Comparison of ENCODE assay signal across 8 cellular contexts in the genomic region with DNA sequence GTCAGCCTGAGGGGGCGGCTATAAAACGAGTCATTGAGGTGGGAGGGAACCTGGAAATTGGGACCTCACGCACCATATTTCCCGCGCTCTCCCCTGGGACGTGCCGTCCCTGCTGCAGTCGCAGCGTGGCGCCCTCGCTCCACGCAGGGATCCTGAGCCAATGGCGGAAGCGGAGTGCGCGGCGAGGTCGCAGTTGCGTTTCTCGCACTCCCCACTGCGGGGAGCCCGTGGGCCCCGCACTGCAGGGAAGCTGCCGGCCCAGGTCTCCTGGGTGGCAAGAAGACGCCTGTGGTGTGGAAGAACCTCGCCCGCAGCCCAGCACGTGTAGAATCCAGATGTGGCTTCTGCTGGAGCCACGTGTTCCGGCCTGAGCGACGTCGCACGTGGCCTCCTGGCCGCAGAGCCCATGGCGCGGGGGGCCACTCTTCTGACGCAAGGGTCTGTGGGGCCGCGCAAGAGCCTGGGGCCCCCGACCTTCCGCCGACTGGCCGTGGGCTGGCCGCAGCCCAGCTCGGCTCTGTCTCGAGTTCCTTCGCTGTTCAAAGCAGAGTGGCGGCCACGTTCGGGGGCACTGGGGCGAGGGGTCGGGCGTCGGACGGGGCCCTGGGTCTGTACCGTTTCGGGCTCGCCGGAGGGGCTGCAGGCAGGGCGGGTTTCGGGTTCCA. TPM values are rescaled to one million over a fixed set of nuclear protein-coding genes. Genes with fewer than 3 reads are reported as not detected.
A peak's percentile ranks its signal among the peaks of the same experiment; 100 is the strongest.
DNase-seq lines count a peak whose midpoint lies in the region; TF ChIP-seq lines count a peak whose summit lies in the region.

No MANE protein-coding gene starts in this region.

- no peak overlapping the region for H3K18ac ChIP-seq in H9 (ENCODE audit: insufficient read length, low read depth, low read length)

- H2AFZ ChIP-seq in H9 (ENCODE audit: low read length), result no peak overlapping the region

- no peak overlapping the region for H2BK15ac ChIP-seq in H9 (ENCODE audit: low read depth, low read length)

- no peaks in the 10 kb centered on the region for H3K9me3 ChIP-seq in H9 (ENCODE audit: control insufficient read depth, low read depth, low read length)

- H3K79me2 ChIP-seq in H9 (ENCODE audit: insufficient read depth, low read length), result no peaks in the 10 kb centered on the region

- H2BK5ac ChIP-seq in H9 (ENCODE audit: insufficient read length, low read length), result no peak overlapping the region

- H3K27me3 Mint-ChIP-seq in H9 (ENCODE audit: low read depth), result peaks cover 5% of the 10 kb centered on the region

- H3K23ac ChIP-seq in H9 (ENCODE audit: insufficient read length, low read depth, low read length), result no peak overlapping the region

- H3K4me1 Mint-ChIP-seq in H9, result peaks cover 11 to 24% of the 10 kb centered on the region in 2 experiments

- H3K36me3 Mint-ChIP-seq in H9 (ENCODE audit: insufficient read depth in 1 of 3, low read depth in 3 of 3), result peaks cover 0 to 8% (median under 1%) of the 10 kb centered on the region in 3 experiments; a peak in 3 of 7 replicates

- no peak overlapping the region for H3K56ac ChIP-seq in H9 (ENCODE audit: insufficient read length, low read depth, low read length)

- no peak overlapping the region for H2BK120ac ChIP-seq in H9 (ENCODE audit: low read depth, low read length, poor library complexity, severe bottlenecking)

- no peak overlapping the region for H2BK20ac ChIP-seq in H9 (ENCODE audit: low read depth, low read length, poor library complexity, severe bottlenecking)

- H3T11ph ChIP-seq in H9 (ENCODE audit: low read length), result no peak overlapping the region

- no peaks in the 10 kb centered on the region; the same call in 1 of the 2 replicates for H3K27me3 ChIP-seq in H9 (ENCODE audit: insufficient read depth, low read length)

- H2AK5ac ChIP-seq in H9 (ENCODE audit: insufficient read length, low read length), result no peak overlapping the region

- H4K20me1 ChIP-seq in H9 (ENCODE audit: control insufficient read depth, insufficient read depth, insufficient read length), result no peaks in the 10 kb centered on the region

- H2BK12ac ChIP-seq in H9 (ENCODE audit: insufficient read length, low read depth, low read length), result no peak overlapping the region

- no peak overlapping the region for H3K14ac ChIP-seq in H9 (ENCODE audit: insufficient read depth, low read length)

- no peak overlapping the region for H3K4me3 ChIP-seq in epithelial cell of esophagus (ENCODE audit: low read length)

- H3K4me2 ChIP-seq in H9 (ENCODE audit: insufficient read depth, insufficient read length, low read length), result no peak overlapping the region

- H3K4ac ChIP-seq in H9 (ENCODE audit: low read depth, low read length), result no peak overlapping the region

- no peaks in the 10 kb centered on the region for H3K79me1 ChIP-seq in H9 (ENCODE audit: insufficient read depth, low read depth, low read length, poor library complexity, severe bottlenecking)

- H3K4me3 Mint-ChIP-seq in H9, result no peak overlapping the region

- H3K9me3 Mint-ChIP-seq in H9, result peaks cover 0 to 5% of the 10 kb centered on the region in 2 experiments; a peak in 1 of 5 replicates

- TF ChIP-seq CTCF in H9 (conservative IDR thresholded peaks at IDR 0.05), result peak; percentile 95
- peak; percentile 95 for TF ChIP-seq CTCF in epithelial cell of esophagus (IDR thresholded peaks at IDR 0.05; ENCODE audit: insufficient read depth, low read depth, low read length, missing control alignments)

- H3K23me2 ChIP-seq in H9 (ENCODE audit: insufficient read length, low read depth, low read length, poor library complexity, severe bottlenecking), result no peaks in the 10 kb centered on the region

- H3K4me1 ChIP-seq in H9 (ENCODE audit: insufficient read depth, low read length), result no peaks in the 10 kb centered on the region

- H3K27ac Mint-ChIP-seq in H9, result no peak overlapping the region

- no peak overlapping the region for H4K8ac ChIP-seq in H9 (replicated peaks; ENCODE audit: insufficient read length, low read depth, low read length)

- no CpG with 5 or more reads among the region's 62 CpGs for WGBS in H9 (ENCODE audit: extremely low coverage, insufficient read length, low lambda C conversion rate)

- H4K5ac ChIP-seq in H9 (ENCODE audit: insufficient read length, low read depth, low read length), result no peak overlapping the region

- H3K27ac ChIP-seq in H9 (ENCODE audit: insufficient read length, low read depth, low read length), result no peak overlapping the region

- DNase-seq in DMS 273 (lab: John Stamatoyannopoulos, UW; ENCODE audit: unreplicated experiment) (peak; percentile 90), H9 (peak; percentile 67), NCI-H1930 (lab: John Stamatoyannopoulos, UW) (peak; percentile 58 to 66), epithelial cell of esophagus (ENCODE audit: low read depth) (peak; percentile 81), myocyte (ENCODE audit: low read depth) (peak; percentile 49), GOT3 (lab: John Stamatoyannopoulos, UW) (no peak)
- DNase-seq in activated CD8-positive, alpha-beta memory T cell treated with anti-CD3 and anti-CD28 coated beads, Interleukin-2, amount 50 U/mL, for 4 hours, result peak; percentile 77
- peak; percentile 40 to 67 for DNase-seq in stimulated activated CD8-positive, alpha-beta memory T cell treated with anti-CD3 and anti-CD28 coated beads, Interleukin-7, amount 100 ng/mL, for 4 hours (ENCODE audit: low read depth in 2 of 2)

- no peak overlapping the region for H4K91ac ChIP-seq in H9 (ENCODE audit: insufficient read length, low read depth, low read length)

- H3K9ac ChIP-seq in H9 (ENCODE audit: extremely low read depth, insufficient read length, low read length), result no peak overlapping the region

RNA-seq across cellular contexts. Expression of a gene that starts 26.4 kb away (rescaled TPM):
- total RNA-seq in H9 (2021) (53.8 and 58.7 TPM in 2 replicates), myocyte (20.9 and 23.9 TPM in 2 replicates)
- 52.4 TPM for polyA plus RNA-seq in myocyte (2012)

RNA-seq across cellular contexts. Expression of a gene that starts 32.5 kb away (rescaled TPM):
- total RNA-seq in H9 (2021) (194 and 205 TPM in 2 replicates), myocyte (145 and 161 TPM in 2 replicates)
- polyA plus RNA-seq in myocyte (2012), result 215 TPM

RNA-seq across cellular contexts. Expression of a gene that starts 42.5 kb away (rescaled TPM):
- 6.3 and 6.6 TPM in 2 replicates for total RNA-seq in H9 (2021)
- 4.9 and 6.9 TPM in 2 replicates for total RNA-seq in myocyte
- 7.2 TPM for polyA plus RNA-seq in myocyte (2012)
